8 cellular contexts compared by ENCODE assay signal in the genomic region with DNA sequence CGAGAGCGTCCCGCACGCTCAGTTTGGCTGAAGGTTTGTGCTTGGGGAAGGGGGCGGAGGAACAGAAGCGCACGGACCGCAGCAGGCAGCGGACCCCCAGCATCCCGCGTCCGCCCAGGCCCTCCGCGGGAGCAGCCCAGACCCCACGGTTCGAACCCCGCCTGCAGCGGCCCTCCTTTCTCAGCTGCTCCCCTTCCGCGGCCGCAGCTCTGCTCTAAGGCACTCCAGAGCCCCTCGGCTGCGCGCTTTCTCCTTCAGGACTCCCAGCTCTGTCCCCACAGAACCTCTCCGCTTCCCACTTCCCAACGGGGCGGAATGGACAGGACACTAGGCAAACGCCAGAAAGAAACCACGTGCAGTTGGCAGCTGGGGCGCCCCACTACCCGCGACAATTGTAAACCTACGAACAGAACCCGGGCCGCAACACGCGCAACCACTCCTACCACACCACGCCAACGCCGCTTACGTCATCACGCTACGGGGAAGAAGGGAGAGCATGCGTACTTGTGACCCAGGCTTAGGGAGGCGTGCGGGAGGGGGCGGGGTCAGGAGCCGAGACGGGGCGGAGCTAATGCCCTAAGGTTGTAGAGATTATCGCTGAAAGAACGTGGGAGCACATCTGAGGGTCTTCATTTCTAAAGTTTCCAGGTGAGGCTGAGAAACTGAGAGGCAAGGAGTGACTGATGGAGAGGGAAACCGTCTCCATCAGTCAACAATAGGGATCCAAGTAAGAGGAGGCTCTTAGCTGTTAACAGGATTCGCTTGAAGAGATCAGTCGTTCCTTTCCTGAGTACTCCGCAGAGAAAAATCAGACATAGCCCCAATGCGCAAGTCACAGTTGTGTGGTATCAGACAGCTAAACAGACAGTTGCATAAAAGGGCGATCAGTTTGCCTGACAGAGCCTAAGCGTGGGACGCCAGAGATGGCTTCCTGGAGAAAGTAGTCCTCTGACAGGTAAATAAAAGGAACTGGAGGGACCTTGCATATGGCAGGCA. TPM values are rescaled to one million over a fixed set of nuclear protein-coding genes. Genes with fewer than 3 reads are reported as not detected.
DNase-seq lines count a peak whose midpoint lies in the region; ATAC-seq and TF ChIP-seq lines count a peak whose summit lies in the region.

Gene NARS2 (minus strand): TSS at position 479 of the 996 bp plus-strand sequence. CDS start 376 bp downstream, at position 103.

- H3K4me1 Mint-ChIP-seq in activated naive CD4-positive, alpha-beta T cell treated with anti-CD3 and anti-CD28 coated beads, Interleukin-2, amount 50 U/mL, for 24 hours, result peaks cover 38% of the 10 kb centered on the region

- peak within 1 kb of the TSS; percentile 85 for H3K27ac Mint-ChIP-seq in activated naive CD4-positive, alpha-beta T cell treated with anti-CD3 and anti-CD28 coated beads, Interleukin-2, amount 50 U/mL, for 24 hours

- H3K36me3 Mint-ChIP-seq in activated naive CD4-positive, alpha-beta T cell treated with anti-CD3 and anti-CD28 coated beads, Interleukin-2, amount 50 U/mL, for 24 hours, result peaks cover 6% of the 10 kb centered on the region

- H3K27ac ChIP-seq in temporal lobe (ENCODE audit: low read depth, low read length), result peak within 1 kb of the TSS; percentile 66

- H3K4me3 Mint-ChIP-seq in activated naive CD4-positive, alpha-beta T cell treated with anti-CD3 and anti-CD28 coated beads, Interleukin-2, amount 50 U/mL, for 24 hours, result peak within 1 kb of the TSS; percentile 98

- no peaks in the 10 kb centered on the region for H3K27me3 ChIP-seq in GM06990 (replicated peaks; ENCODE audit: control insufficient read depth, insufficient read depth, low read length)

- peak within 1 kb of the TSS; percentile 92 for H3K4me3 ChIP-seq in GM06990 (replicated peaks; ENCODE audit: low read depth, low read length)

- DNase-seq in GM06990 (ENCODE audit: extremely low read depth, insufficient read length), result peak; percentile 94
- peak; percentile 98 for DNase-seq in NCI-H1092 (lab: John Stamatoyannopoulos, UW)
- peak; percentile 75 for DNase-seq in glomerular endothelial cell (ENCODE audit: extremely low read depth, low read depth, low spot score)
- DNase-seq in occipital lobe (lab: John Stamatoyannopoulos, UW), result peak; percentile 96

- H3K9me3 Mint-ChIP-seq in activated naive CD4-positive, alpha-beta T cell treated with anti-CD3 and anti-CD28 coated beads, Interleukin-2, amount 50 U/mL, for 24 hours, result no peaks in the 10 kb centered on the region

- H3K36me3 ChIP-seq in GM06990 (ENCODE audit: control insufficient read depth, insufficient read depth, low read length), result no peaks in the 10 kb centered on the region; the same call in 1 of the 2 replicates

- no peaks in the 10 kb centered on the region for H3K27me3 Mint-ChIP-seq in activated naive CD4-positive, alpha-beta T cell treated with anti-CD3 and anti-CD28 coated beads, Interleukin-2, amount 50 U/mL, for 24 hours

- no peak for TF ChIP-seq CTCF in GM06990 (IDR thresholded peaks at IDR 0.05; ENCODE audit: insufficient read depth, low read length, poor library complexity, severe bottlenecking)

- peak; percentile 93 for ATAC-seq in HG02588 (IDR thresholded peaks at IDR 0.05; ENCODE audit: unreplicated experiment)
- ATAC-seq in SK-N-SH treated with all-trans-retinoic acid at 6 μM for 48 hours, result peak; percentile 93

TF ChIP-seq in SK-N-SH treated with all-trans-retinoic acid at 6 μM for 48 hours, 23 proteins besides CTCF, POLR2A, EP300 and RAD21:
- TF ChIP-seq ESRRG (CRISPR knock-in tag; IDR thresholded peaks at IDR 0.05) (no peak), SNAI2 (CRISPR knock-in tag; IDR thresholded peaks at IDR 0.05) (no peak), CSDC2 (CRISPR knock-in tag; IDR thresholded peaks at IDR 0.05) (no peak), PPARA (CRISPR knock-in tag; IDR thresholded peaks at IDR 0.05; ENCODE audit: borderline replicate concordance) (no peak), ZNF565 (CRISPR knock-in tag; conservative IDR thresholded peaks at IDR 0.05; ENCODE audit: low read depth) (no peak), GLIS3 (CRISPR knock-in tag; IDR thresholded peaks at IDR 0.05) (no peak), ISL1 (CRISPR knock-in tag; IDR thresholded peaks at IDR 0.05) (no peak), ZC3H10 (CRISPR knock-in tag; IDR thresholded peaks at IDR 0.05) (no peak), ZFP3 (CRISPR knock-in tag; IDR thresholded peaks at IDR 0.05) (no peak), ZNF8 (CRISPR knock-in tag; IDR thresholded peaks at IDR 0.05) (no peak), ARNTL (CRISPR knock-in tag; IDR thresholded peaks at IDR 0.05; ENCODE audit: borderline replicate concordance, low read depth) (no peak), BACH2 (CRISPR knock-in tag; IDR thresholded peaks at IDR 0.05; ENCODE audit: borderline replicate concordance) (no peak)
- TF ChIP-seq, protein P1, sequence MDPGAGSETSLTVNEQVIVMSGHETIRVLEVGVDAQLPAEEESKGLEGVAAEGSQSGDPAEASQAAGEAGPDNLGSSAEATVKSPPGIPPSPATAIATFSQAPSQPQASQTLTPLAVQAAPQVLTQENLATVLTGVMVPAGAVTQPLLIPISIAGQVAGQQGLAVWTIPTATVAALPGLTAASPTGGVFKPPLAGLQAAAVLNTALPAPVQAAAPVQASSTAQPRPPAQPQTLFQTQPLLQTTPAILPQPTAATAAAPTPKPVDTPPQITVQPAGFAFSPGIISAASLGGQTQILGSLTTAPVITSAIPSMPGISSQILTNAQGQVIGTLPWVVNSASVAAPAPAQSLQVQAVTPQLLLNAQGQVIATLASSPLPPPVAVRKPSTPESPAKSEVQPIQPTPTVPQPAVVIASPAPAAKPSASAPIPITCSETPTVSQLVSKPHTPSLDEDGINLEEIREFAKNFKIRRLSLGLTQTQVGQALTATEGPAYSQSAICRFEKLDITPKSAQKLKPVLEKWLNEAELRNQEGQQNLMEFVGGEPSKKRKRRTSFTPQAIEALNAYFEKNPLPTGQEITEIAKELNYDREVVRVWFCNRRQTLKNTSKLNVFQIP (CRISPR knock-in tag; IDR thresholded peaks at IDR 0.05; ENCODE audit: borderline replicate concordance, low read depth), result no peak
- TF ChIP-seq, protein P2, sequence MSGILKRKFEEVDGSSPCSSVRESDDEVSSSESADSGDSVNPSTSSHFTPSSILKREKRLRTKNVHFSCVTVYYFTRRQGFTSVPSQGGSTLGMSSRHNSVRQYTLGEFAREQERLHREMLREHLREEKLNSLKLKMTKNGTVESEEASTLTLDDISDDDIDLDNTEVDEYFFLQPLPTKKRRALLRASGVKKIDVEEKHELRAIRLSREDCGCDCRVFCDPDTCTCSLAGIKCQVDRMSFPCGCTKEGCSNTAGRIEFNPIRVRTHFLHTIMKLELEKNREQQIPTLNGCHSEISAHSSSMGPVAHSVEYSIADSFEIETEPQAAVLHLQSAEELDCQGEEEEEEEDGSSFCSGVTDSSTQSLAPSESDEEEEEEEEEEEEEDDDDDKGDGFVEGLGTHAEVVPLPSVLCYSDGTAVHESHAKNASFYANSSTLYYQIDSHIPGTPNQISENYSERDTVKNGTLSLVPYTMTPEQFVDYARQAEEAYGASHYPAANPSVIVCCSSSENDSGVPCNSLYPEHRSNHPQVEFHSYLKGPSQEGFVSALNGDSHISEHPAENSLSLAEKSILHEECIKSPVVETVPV (CRISPR knock-in tag; IDR thresholded peaks at IDR 0.05), result no peak
- TF ChIP-seq, protein P3, sequence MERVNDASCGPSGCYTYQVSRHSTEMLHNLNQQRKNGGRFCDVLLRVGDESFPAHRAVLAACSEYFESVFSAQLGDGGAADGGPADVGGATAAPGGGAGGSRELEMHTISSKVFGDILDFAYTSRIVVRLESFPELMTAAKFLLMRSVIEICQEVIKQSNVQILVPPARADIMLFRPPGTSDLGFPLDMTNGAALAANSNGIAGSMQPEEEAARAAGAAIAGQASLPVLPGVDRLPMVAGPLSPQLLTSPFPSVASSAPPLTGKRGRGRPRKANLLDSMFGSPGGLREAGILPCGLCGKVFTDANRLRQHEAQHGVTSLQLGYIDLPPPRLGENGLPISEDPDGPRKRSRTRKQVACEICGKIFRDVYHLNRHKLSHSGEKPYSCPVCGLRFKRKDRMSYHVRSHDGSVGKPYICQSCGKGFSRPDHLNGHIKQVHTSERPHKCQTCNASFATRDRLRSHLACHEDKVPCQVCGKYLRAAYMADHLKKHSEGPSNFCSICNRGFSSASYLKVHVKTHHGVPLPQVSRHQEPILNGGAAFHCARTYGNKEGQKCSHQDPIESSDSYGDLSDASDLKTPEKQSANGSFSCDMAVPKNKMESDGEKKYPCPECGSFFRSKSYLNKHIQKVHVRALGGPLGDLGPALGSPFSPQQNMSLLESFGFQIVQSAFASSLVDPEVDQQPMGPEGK (CRISPR knock-in tag; IDR thresholded peaks at IDR 0.05; ENCODE audit: borderline replicate concordance), result no peak

RNA-seq across cellular contexts. Expression of gene NARS2, which starts in this region (rescaled TPM):
- total RNA-seq in glomerular endothelial cell (7.3 and 9.1 TPM in 2 replicates), occipital lobe (33.4 TPM), temporal lobe (23.4 TPM)

Comparison
In these comparisons a context has a peak if more than half of its experiments do, and no peak if none do; other contexts are left out.
1. Peak in every context shown above with its lines: DNase-seq, ATAC-seq, H3K4me3 ChIP-seq and H3K27ac ChIP-seq.